19 cellular contexts compared by ENCODE assay signal in genomic region chr9:98230789-98231188, GRCh38. TPM values are rescaled to one million over a fixed set of nuclear protein-coding genes. Genes with fewer than 3 reads are reported as not detected.
DNase-seq lines count a peak whose midpoint lies in the region; ATAC-seq, FAIRE-seq and TF ChIP-seq lines count a peak whose summit lies in the region.
"Had no signal": no experiment of that assay in that cellular context is flagged by ENCODE, and none has a peak within 500 bp of the region (broad histone marks: within the 10 kb centered on the region; RNA-seq: fewer than 3 reads in every experiment).

No MANE protein-coding gene starts in this region.

- H2AFZ ChIP-seq in HepG2 (ENCODE audit: low read length): no peak overlapping the region

- ATAC-seq in T-helper 17 cell (no peak), HepG2 (no peak)
- ATAC-seq: activated naive CD8-positive, alpha-beta T cell treated with anti-CD3 and anti-CD28 coated beads, Interleukin-2, amount 50 U/mL, for 24 hours had no signal

- no peak for TF ChIP-seq RAD21 in HepG2 (CRISPR knock-in tag; IDR thresholded peaks at IDR 0.05)

- intact Hi-C loops in HepG2 (cut with micrococcal nuclease; ENCODE audit: unreplicated experiment): no loop called here

- TF ChIP-seq EP300 in HepG2 (IDR thresholded peaks at IDR 0.05; ENCODE audit: low read depth in 2 of 2, low read length in 2 of 2) (no peak), HepG2 (CRISPR knock-in tag; IDR thresholded peaks at IDR 0.05; ENCODE audit: borderline replicate concordance) (no peak)

- H4K20me1 ChIP-seq in HepG2 (ENCODE audit: insufficient read depth, low read length): no peaks in the 10 kb centered on the region

- no peaks in the 10 kb centered on the region for H3K79me2 ChIP-seq in HepG2 (ENCODE audit: insufficient read depth, low read length)

- H3K4me1 Mint-ChIP-seq in T-helper 17 cell (peaks cover 3% of the 10 kb centered on the region), mesothelial cell of epicardium (no peaks in the 10 kb centered on the region)
- H3K4me1 Mint-ChIP-seq: activated naive CD8-positive, alpha-beta T cell treated with anti-CD3 and anti-CD28 coated beads, Interleukin-2, amount 50 U/mL, for 24 hours had no signal

- POLR2A ChIA-PET in HepG2 (lab: Yijun Ruan, JAX): interaction anchor here (5.2 kb wide), 1 partner anchor 24 kb away, joined by 71 read pairs; the partner anchor contains the start of gene TBC1D2

- H3K4me3 Mint-ChIP-seq in T-helper 17 cell: no peak overlapping the region
- H3K4me3 Mint-ChIP-seq in mesothelial cell of epicardium: no peak overlapping the region
- H3K4me3 Mint-ChIP-seq: activated naive CD8-positive, alpha-beta T cell treated with anti-CD3 and anti-CD28 coated beads, Interleukin-2, amount 50 U/mL, for 24 hours; brain had no signal

- peak; percentile 26 for DNase-seq in GM12865 (ENCODE audit: low read depth)
- no peak for DNase-seq in T-helper 17 cell
- DNase-seq in HepG2 (ENCODE audit: low spot score): no peak
- no peak for DNase-seq in substantia nigra (lab: John Stamatoyannopoulos, UW)
- no peak for DNase-seq in middle frontal gyrus (ENCODE audit: extremely low spot score, low spot score)
- no peak for DNase-seq in Peyer's patch
- no peak for DNase-seq in mesothelial cell of epicardium (ENCODE audit: low spot score in 2 of 2, unreplicated experiment in 2 of 2)
- DNase-seq: activated CD4-positive, alpha-beta T cell treated with anti-CD3 and anti-CD28 coated beads, Interleukin-2, amount 50 U/mL, for 1 hour; activated CD8-positive, alpha-beta memory T cell treated with anti-CD3 and anti-CD28 coated beads, Interleukin-2, amount 50 U/mL, for 4 hours; activated naive CD8-positive, alpha-beta T cell treated with anti-CD3 and anti-CD28 coated beads, Interleukin-2, amount 50 U/mL, for 24 hours; heart left ventricle; left ventricle myocardium inferior; NCI-H1105; NCI-H2107; NCI-H524 had no signal

- TF ChIP-seq POLR2A in HepG2 (IDR thresholded peaks at IDR 0.05; ENCODE audit: insufficient read depth in 1 of 2, low read depth in 2 of 2, low read length in 2 of 2): no peak
- no peak for TF ChIP-seq POLR2A in Peyer's patch (IDR thresholded peaks at IDR 0.05)

- H3K4me1 ChIP-seq in HepG2 (ENCODE audit: insufficient read depth, low read length) (peaks cover 53% of the 10 kb centered on the region), Peyer's patch (peaks cover 0 to 62% (median 18%) of the 10 kb centered on the region in 4 donors)
- H3K4me1 ChIP-seq: HAP-1, heart left ventricle, left ventricle myocardium inferior, right atrium auricular region had no signal

- H3K27me3 ChIP-seq in HepG2 (ENCODE audit: control insufficient read depth in 1 of 2, insufficient read depth in 2 of 2, low read length in 2 of 2) (no peaks in the 10 kb centered on the region), Peyer's patch (no peaks in the 10 kb centered on the region)
- H3K27me3 ChIP-seq: heart left ventricle, right atrium auricular region had no signal

- BruUV-seq in HepG2 (replicated peaks; lab: Mats Ljungman, UMichigan): no TSS peak

- H3K9me3 Mint-ChIP-seq in mesothelial cell of epicardium: no peaks in the 10 kb centered on the region
- H3K9me3 Mint-ChIP-seq: activated naive CD8-positive, alpha-beta T cell treated with anti-CD3 and anti-CD28 coated beads, Interleukin-2, amount 50 U/mL, for 24 hours; brain had no signal

- in situ Hi-C loops in HepG2 (cut with HindIII; ENCODE audit: extremely low pct_ligation_motif_present, low pct_unique_long_range_greater_than_20kb): no loop called here

- H3K27ac ChIP-seq in HepG2 (ENCODE audit: extremely low read length, insufficient read depth, low read length) (peak overlapping the region; percentile 92), substantia nigra (ENCODE audit: low read depth, low read length, poor library complexity, severe bottlenecking) (peak overlapping the region; percentile 5), Peyer's patch (peak overlapping the region in 2 of 4 donors; percentile 2 to 72)
- H3K27ac ChIP-seq: heart left ventricle, left ventricle myocardium inferior, right atrium auricular region had no signal

- H3K9me3 ChIP-seq in T-helper 17 cell (ENCODE audit: control insufficient read depth, low read length, poor library complexity, severe bottlenecking): no peaks in the 10 kb centered on the region
- H3K9me3 ChIP-seq in HepG2 (ENCODE audit: low read length): no peaks in the 10 kb centered on the region
- H3K9me3 ChIP-seq in Peyer's patch: no peaks in the 10 kb centered on the region
- H3K9me3 ChIP-seq: HAP-1, heart left ventricle, left ventricle myocardium inferior, right atrium auricular region had no signal

- H3K4me3 ChIP-seq in GM12865 (ENCODE audit: low read depth, low read length) (no peak overlapping the region), HepG2 (replicated peaks in 1 of 3; ENCODE audit: insufficient read depth in 1 of 3, low read depth in 2 of 3, low read length in 3 of 3) (no peak overlapping the region), Peyer's patch (no peak overlapping the region)
- H3K4me3 ChIP-seq: HAP-1, heart left ventricle, left ventricle myocardium inferior, right atrium auricular region had no signal

- H3K9ac ChIP-seq in HepG2 (ENCODE audit: insufficient read depth, low read depth, low read length): no peak overlapping the region

- H3K36me3 Mint-ChIP-seq in T-helper 17 cell (ENCODE audit: low read depth) (peaks cover 6% of the 10 kb centered on the region), mesothelial cell of epicardium (peaks cover 4% of the 10 kb centered on the region)

- FAIRE-seq in HepG2 (lab: Jason Lieb, UNC): no peak
- FAIRE-seq: HTR-8/SVneo had no signal

- TF ChIP-seq CTCF in GM12865 (IDR thresholded peaks at IDR 0.05; ENCODE audit: insufficient read depth, low read depth, low read length, missing control alignments) (no peak), HepG2 (CRISPR knock-in tag; IDR thresholded peaks at IDR 0.05) (no peak), Peyer's patch (IDR thresholded peaks at IDR 0.05) (no peak), mesothelial cell of epicardium (IDR thresholded peaks at IDR 0.05; ENCODE audit: unreplicated experiment) (no peak)

- 91% methylated on average over 6 of the region's 6 CpGs for WGBS in HepG2 (ENCODE audit: low lambda C conversion rate)

- H3K27ac Mint-ChIP-seq in T-helper 17 cell (peak overlapping the region; percentile 32), mesothelial cell of epicardium (no peak overlapping the region)
- H3K27ac Mint-ChIP-seq: activated naive CD8-positive, alpha-beta T cell treated with anti-CD3 and anti-CD28 coated beads, Interleukin-2, amount 50 U/mL, for 24 hours had no signal

- H3K36me3 ChIP-seq in HepG2 (replicated peaks in 1 of 2; ENCODE audit: control insufficient read depth in 1 of 2, insufficient read depth in 2 of 2, low read length in 2 of 2): peaks cover 0 to 1% of the 10 kb centered on the region in 2 experiments; a peak in 1 of 5 replicates
- peaks cover 0 to 24% (median 0%) of the 10 kb centered on the region in 3 donors for H3K36me3 ChIP-seq in Peyer's patch
- H3K36me3 ChIP-seq: HAP-1 had no signal

- H3K4me2 ChIP-seq in HepG2 (ENCODE audit: low read depth, low read length): no peak overlapping the region

- H3K27me3 Mint-ChIP-seq in T-helper 17 cell (no peaks in the 10 kb centered on the region), mesothelial cell of epicardium (ENCODE audit: low read depth) (no peaks in the 10 kb centered on the region)
- H3K27me3 Mint-ChIP-seq: activated naive CD8-positive, alpha-beta T cell treated with anti-CD3 and anti-CD28 coated beads, Interleukin-2, amount 50 U/mL, for 24 hours had no signal

- CTCF ChIA-PET in HepG2 (lab: Yijun Ruan, JAX; ENCODE audit: low intra/inter-chr PET ratio, low total read pairs): no interaction called here

RNA-seq across cellular contexts. Expression of gene TBC1D2, which starts 24.7 kb away (rescaled TPM):
- total RNA-seq in T-helper 17 cell (1 to 10 TPM; 7.8 to 8.2 TPM), HepG2 (2016; rRNA removed; fragmentation: Illumina TruSeq; extraction: Trizol) (2.2 and 2.8 TPM in 2 replicates), Peyer's patch (10 to 100 TPM; 28.1 to 68.8 (median 48.4) TPM), mesothelial cell of epicardium (7.0 to 7.4 TPM (median 7.3 TPM) in 3 replicates)
- 0.51 and 0.62 TPM in 2 replicates for total RNA-seq in HepG2 (2016; cell fraction: cytosol; rRNA removed; fragmentation: Illumina TruSeq; extraction: Trizol; ENCODE audit: low read depth)
- 2.1 and 2.6 TPM in 2 replicates for total RNA-seq in HepG2 (2016; cell fraction: insoluble cytoplasmic fraction; rRNA removed; fragmentation: Illumina TruSeq; extraction: Trizol)
- total RNA-seq in HepG2 (2016; cell fraction: membrane; rRNA removed; fragmentation: Illumina TruSeq; extraction: Trizol): 1.1 and 1.2 TPM in 2 replicates
- total RNA-seq in HepG2 (2016; cell fraction: nucleus; rRNA removed; fragmentation: Illumina TruSeq; extraction: Trizol): 2.2 and 2.8 TPM in 2 replicates
- polyA plus RNA-seq in HepG2 (2011; rRNA removed): 2.0 and 2.8 TPM in 2 replicates
- polyA plus RNA-seq in HepG2 (2011; cell fraction: cytosol; rRNA removed): 1.5 and 2.0 TPM in 2 replicates
- polyA plus RNA-seq in HepG2 (2011; cell fraction: nucleus; rRNA removed): 5.2 and 5.6 TPM in 2 replicates
- polyA plus RNA-seq in HepG2 (2012): 1.9 and 2.1 TPM in 2 replicates
- 0.31 and 0.54 TPM in 2 replicates for polyA plus RNA-seq in HepG2 (2016; cell fraction: cytosol; fragmentation: Illumina TruSeq; extraction: Trizol; ENCODE audit: low read depth)
- 2.9 and 3.0 TPM in 2 replicates for polyA plus RNA-seq in HepG2 (2016; cell fraction: insoluble cytoplasmic fraction; fragmentation: Illumina TruSeq; extraction: Trizol; ENCODE audit: low read depth)
- polyA plus RNA-seq in HepG2 (2016; cell fraction: membrane; fragmentation: Illumina TruSeq; extraction: Trizol; ENCODE audit: low read depth): 0.96 and 1.1 TPM in 2 replicates
- 3.1 and 3.8 TPM in 2 replicates for polyA plus RNA-seq in HepG2 (2016; cell fraction: nucleus; fragmentation: Illumina TruSeq; extraction: Trizol; ENCODE audit: insufficient read depth, low read depth)
- 6.2 and 19.2 TPM in 2 replicates for polyA minus RNA-seq in HepG2 (2011; rRNA and poly(A)+ RNA removed; ENCODE audit: low replicate concordance)
- polyA minus RNA-seq in HepG2 (2011; cell fraction: cytosol; rRNA and poly(A)+ RNA removed): 1.1 TPM in 2 replicates
- 3.1 and 4.0 TPM in 2 replicates for polyA minus RNA-seq in HepG2 (2011; cell fraction: nucleus; rRNA and poly(A)+ RNA removed)

RNA-seq across cellular contexts. Expression of gene CORO2A, which starts 38.4 kb away (rescaled TPM):
- total RNA-seq in T-helper 17 cell: 10 to 100 TPM; 13.9 to 16.6 TPM
- total RNA-seq in HepG2 (2016; rRNA removed; fragmentation: Illumina TruSeq; extraction: Trizol): 14.4 and 19.8 TPM in 2 replicates
- 3.5 and 3.6 TPM in 2 replicates for total RNA-seq in HepG2 (2016; cell fraction: cytosol; rRNA removed; fragmentation: Illumina TruSeq; extraction: Trizol; ENCODE audit: low read depth)
- 14.0 and 19.0 TPM in 2 replicates for total RNA-seq in HepG2 (2016; cell fraction: insoluble cytoplasmic fraction; rRNA removed; fragmentation: Illumina TruSeq; extraction: Trizol)
- 12.4 and 12.5 TPM in 2 replicates for total RNA-seq in HepG2 (2016; cell fraction: membrane; rRNA removed; fragmentation: Illumina TruSeq; extraction: Trizol)
- 8.5 and 10.2 TPM in 2 replicates for total RNA-seq in HepG2 (2016; cell fraction: nucleus; rRNA removed; fragmentation: Illumina TruSeq; extraction: Trizol)
- polyA plus RNA-seq in HepG2 (2011; rRNA removed): 12.9 and 15.3 TPM in 2 replicates
- 12.3 and 15.4 TPM in 2 replicates for polyA plus RNA-seq in HepG2 (2011; cell fraction: cytosol; rRNA removed)
- polyA plus RNA-seq in HepG2 (2011; cell fraction: nucleus; rRNA removed): 7.9 and 8.1 TPM in 2 replicates
- polyA plus RNA-seq in HepG2 (2012): 5.9 and 8.4 TPM in 2 replicates
- 5.6 TPM in 2 replicates for polyA plus RNA-seq in HepG2 (2016; cell fraction: cytosol; fragmentation: Illumina TruSeq; extraction: Trizol; ENCODE audit: low read depth)
- polyA plus RNA-seq in HepG2 (2016; cell fraction: insoluble cytoplasmic fraction; fragmentation: Illumina TruSeq; extraction: Trizol; ENCODE audit: low read depth): 21.2 and 23.2 TPM in 2 replicates
- polyA plus RNA-seq in HepG2 (2016; cell fraction: membrane; fragmentation: Illumina TruSeq; extraction: Trizol; ENCODE audit: low read depth): 9.4 and 10.3 TPM in 2 replicates
- polyA plus RNA-seq in HepG2 (2016; cell fraction: nucleus; fragmentation: Illumina TruSeq; extraction: Trizol; ENCODE audit: insufficient read depth, low read depth): 21.7 and 22.4 TPM in 2 replicates
- polyA minus RNA-seq in HepG2 (2011; rRNA and poly(A)+ RNA removed; ENCODE audit: low replicate concordance): 7.1 and 26.4 TPM in 2 replicates
- 9.8 and 10.3 TPM in 2 replicates for polyA minus RNA-seq in HepG2 (2011; cell fraction: cytosol; rRNA and poly(A)+ RNA removed)
- 4.6 and 5.3 TPM in 2 replicates for polyA minus RNA-seq in HepG2 (2011; cell fraction: nucleus; rRNA and poly(A)+ RNA removed)
- total RNA-seq in Peyer's patch: 10 to 100 TPM; 15.7 to 99.6 (median 91.9) TPM
- 5.9 to 6.3 TPM (median 5.9 TPM) in 3 replicates for total RNA-seq in mesothelial cell of epicardium
